ENCODE assay signal across 8 cellular contexts in the genomic region with DNA sequence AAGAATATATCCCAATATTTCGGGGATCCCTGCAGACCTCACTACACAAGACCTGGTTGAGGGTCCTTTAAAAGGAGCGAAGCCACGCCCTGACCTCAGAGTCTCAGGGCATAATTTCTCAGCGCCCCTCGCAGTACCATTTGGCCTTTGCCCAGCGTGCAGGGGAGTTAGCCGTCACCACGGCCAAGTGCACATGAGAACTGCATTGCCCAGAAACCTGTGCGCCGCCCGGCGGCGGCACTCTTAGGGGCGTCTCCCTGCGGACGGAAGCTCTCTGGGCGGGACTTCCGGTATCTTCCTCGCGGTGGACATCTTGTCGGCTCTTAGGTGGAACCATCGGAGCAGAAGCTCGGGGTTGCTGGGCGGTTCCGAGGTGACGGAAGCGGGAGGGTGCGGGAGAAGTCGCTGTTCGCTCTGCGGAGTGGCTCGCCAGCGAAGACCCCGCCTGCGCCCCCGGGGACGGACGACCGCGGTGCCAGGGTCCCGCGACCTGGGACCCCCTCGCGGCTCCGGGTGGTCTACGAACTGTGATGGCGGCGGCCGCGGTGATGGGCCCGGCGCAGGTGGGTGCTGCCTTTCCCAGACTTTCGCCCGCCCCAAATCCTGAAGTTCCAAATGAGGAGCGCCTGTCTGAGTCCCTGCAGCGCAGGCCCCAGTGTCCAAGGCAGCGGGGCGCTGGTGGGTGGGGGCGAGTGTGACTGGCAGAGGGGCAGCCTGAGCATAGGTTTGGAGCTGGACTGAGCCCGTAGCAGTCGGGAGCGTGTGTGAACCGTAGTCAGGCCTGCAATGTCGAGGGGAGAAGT. TPM values are rescaled to one million over a fixed set of nuclear protein-coding genes. Genes with fewer than 3 reads are reported as not detected.
DNase-seq lines count a peak whose midpoint lies in the region; ATAC-seq and TF ChIP-seq lines count a peak whose summit lies in the region.

ZNF134 (plus strand) TSS at position 302 of the 803 bp plus-strand sequence. CDS start 5,227 bp downstream, outside the sequence.

- no peak for TF ChIP-seq EP300 in neural cell (conservative IDR thresholded peaks at IDR 0.05; ENCODE audit: poor library complexity, severe bottlenecking)

- ATAC-seq in DND-41 (ENCODE audit: insufficient read depth, low read depth) (peak; percentile 98), GM21786 (IDR thresholded peaks at IDR 0.05; ENCODE audit: unreplicated experiment) (peak; percentile 97)
- peak; percentile 100 for ATAC-seq in stimulated activated naive CD8-positive, alpha-beta T cell treated with anti-CD3 and anti-CD28 coated beads, Interleukin-15, amount 100 ng/mL, for 72 hours

- no peaks in the 10 kb centered on the region for H3K27me3 ChIP-seq in DND-41 (ENCODE audit: insufficient read depth, low read length, poor library complexity)
- H3K27me3 ChIP-seq in neural cell (ENCODE audit: insufficient read depth, low read depth, low read length): no peaks in the 10 kb centered on the region

- H3K36me3 ChIP-seq in DND-41 (ENCODE audit: insufficient read depth, low read length): peaks cover 50% of the 10 kb centered on the region
- H3K36me3 ChIP-seq in neural cell (ENCODE audit: insufficient read depth, low read length): peaks cover 25% of the 10 kb centered on the region

- H3K9me2 ChIP-seq in neural cell (ENCODE audit: insufficient read depth, low read length): no peaks in the 10 kb centered on the region

- H3K4me3 ChIP-seq in DND-41 (ENCODE audit: low read depth in 1 of 2, low read length in 2 of 2) (peak within 1 kb of the TSS; percentile 82 to 97), LNCaP clone FGC (ENCODE audit: low read depth, low read length) (peak within 1 kb of the TSS; percentile 89), foreskin fibroblast (ENCODE audit: low read depth in 1 of 2, low read length in 2 of 2) (peak within 1 kb of the TSS; percentile 86 to 98), neural cell (ENCODE audit: low read length) (peak within 1 kb of the TSS; percentile 78)

- no peaks in the 10 kb centered on the region for H3K27me3 Mint-ChIP-seq in stimulated activated naive CD8-positive, alpha-beta T cell treated with anti-CD3 and anti-CD28 coated beads, Interleukin-15, amount 100 ng/mL, for 72 hours

- peak within 1 kb of the TSS; percentile 96 for H2AFZ ChIP-seq in DND-41 (ENCODE audit: low read depth, low read length)
- H2AFZ ChIP-seq in neural cell (ENCODE audit: low read depth, low read length): peak within 1 kb of the TSS; percentile 80

- TF ChIP-seq CTCF in DND-41 (IDR thresholded peaks at IDR 0.05; ENCODE audit: borderline replicate concordance, extremely low read depth, low read length, poor library complexity, severe bottlenecking) (no peak), LNCaP clone FGC (IDR thresholded peaks at IDR 0.05; ENCODE audit: control insufficient read depth, extremely low read depth, insufficient read depth) (no peak), foreskin fibroblast (IDR thresholded peaks at IDR 0.05; ENCODE audit: low read depth, low read length) (peak; percentile 7), neural cell (IDR thresholded peaks at IDR 0.05; ENCODE audit: poor library complexity, severe bottlenecking) (peak; percentile 42)

- peak within 1 kb of the TSS; percentile 83 to 97 for H3K4me3 Mint-ChIP-seq in stimulated activated naive CD8-positive, alpha-beta T cell treated with anti-CD3 and anti-CD28 coated beads, Interleukin-15, amount 100 ng/mL, for 72 hours

- H3K9ac ChIP-seq in DND-41 (ENCODE audit: low read depth, low read length) (peak within 1 kb of the TSS; percentile 88), neural cell (ENCODE audit: low read length) (peak within 1 kb of the TSS; percentile 91)

- DNase-seq in DND-41 (peak; percentile 94), LNCaP clone FGC (ENCODE audit: low read depth) (peak; percentile 75), SHP77 treated with DMSO at 0.1 percent for 48 hours (lab: John Stamatoyannopoulos, UW) (peak; percentile 82), foreskin fibroblast (peak; percentile 85 to 96)
- peak; percentile 96 for DNase-seq in activated effector memory CD4-positive, alpha-beta T cell treated with anti-CD3 and anti-CD28 coated beads, Interleukin-2, amount 50 U/mL, for 16 hours
- peak; percentile 87 to 91 for DNase-seq in stimulated activated naive CD8-positive, alpha-beta T cell treated with anti-CD3 and anti-CD28 coated beads, Interleukin-15, amount 100 ng/mL, for 72 hours

- peaks cover 57% of the 10 kb centered on the region for H3K79me2 ChIP-seq in DND-41 (ENCODE audit: insufficient read depth, low read length)
- peaks cover 57% of the 10 kb centered on the region for H3K79me2 ChIP-seq in neural cell (replicated peaks; ENCODE audit: insufficient read depth, low read length)

- peaks cover 31% of the 10 kb centered on the region for H3K4me1 ChIP-seq in DND-41 (ENCODE audit: insufficient read depth, low read length)

- H3K27ac Mint-ChIP-seq in stimulated activated naive CD8-positive, alpha-beta T cell treated with anti-CD3 and anti-CD28 coated beads, Interleukin-15, amount 100 ng/mL, for 72 hours: peak within 1 kb of the TSS; percentile 87 to 90

- H3K4me2 ChIP-seq in DND-41 (ENCODE audit: insufficient read depth, low read length): peak within 1 kb of the TSS; percentile 75
- H3K4me2 ChIP-seq in neural cell (ENCODE audit: low read length): peak within 1 kb of the TSS; percentile 53

- H3K4me1 Mint-ChIP-seq in stimulated activated naive CD8-positive, alpha-beta T cell treated with anti-CD3 and anti-CD28 coated beads, Interleukin-15, amount 100 ng/mL, for 72 hours: peaks cover 27% of the 10 kb centered on the region

- TF ChIP-seq RAD21 in neural cell (conservative IDR thresholded peaks at IDR 0.05): peak; percentile 25

- H3K27ac ChIP-seq in DND-41 (ENCODE audit: low read length) (peak within 1 kb of the TSS; percentile 83), neural cell (ENCODE audit: low read length) (peak within 1 kb of the TSS; percentile 87)

- no peaks in the 10 kb centered on the region for H3F3A ChIP-seq in neural cell (ENCODE audit: insufficient read depth, low read length, poor library complexity, severe bottlenecking)

- H4K20me1 ChIP-seq in DND-41 (ENCODE audit: insufficient read depth, low read length) (no peaks in the 10 kb centered on the region), neural cell (ENCODE audit: insufficient read depth) (no peaks in the 10 kb centered on the region)

- H3K9me3 Mint-ChIP-seq in stimulated activated naive CD8-positive, alpha-beta T cell treated with anti-CD3 and anti-CD28 coated beads, Interleukin-15, amount 100 ng/mL, for 72 hours: peaks cover 68 to 69% of the 10 kb centered on the region in 2 donors

- H3K9me3 ChIP-seq in DND-41 (ENCODE audit: insufficient read depth, low read length, severe bottlenecking) (peaks cover 50% of the 10 kb centered on the region), neural cell (ENCODE audit: low read length) (peaks cover 20% of the 10 kb centered on the region)

TF ChIP-seq in neural cell, 6 proteins besides CTCF, POLR2A, EP300 and RAD21:
- TF ChIP-seq REST (IDR thresholded peaks at IDR 0.05; ENCODE audit: borderline replicate concordance): peak; percentile 80
- TF ChIP-seq POLR2AphosphoS5 (IDR thresholded peaks at IDR 0.05): peak; percentile 92
- no peak for TF ChIP-seq EZH2 (IDR thresholded peaks at IDR 0.05; ENCODE audit: borderline replicate concordance, insufficient read depth, low read length, poor library complexity, severe bottlenecking)
- peak; percentile 81 for TF ChIP-seq MXI1 (conservative IDR thresholded peaks at IDR 0.05; ENCODE audit: poor library complexity, severe bottlenecking)
- peak; percentile 55 for TF ChIP-seq SMC3 (conservative IDR thresholded peaks at IDR 0.05; ENCODE audit: poor library complexity)
- peak; percentile 85 for TF ChIP-seq TAF1 (IDR thresholded peaks at IDR 0.05; ENCODE audit: low read depth)
TF ChIP-seq in neural cell: peak in this region for 5.

RNA-seq across cellular contexts. Expression of gene ZNF134, which starts in this region (rescaled TPM):
- polyA plus RNA-seq in neural cell: 34.1 and 40.7 TPM in 2 replicates
- polyA minus RNA-seq in neural cell: 83.0 and 110 TPM in 2 replicates

Comparison
In these comparisons a context has a peak if more than half of its experiments do, and no peak if none do; other contexts are left out.
1. Peak in every context shown above with its lines: DNase-seq, ATAC-seq, H3K4me3 ChIP-seq and H3K27ac ChIP-seq.
2. CTCF ChIP-seq: peak in foreskin fibroblast (single experiment) and neural cell (single experiment); none in DND-41 (single experiment) and LNCaP clone FGC (single experiment).